In the genomic region with DNA sequence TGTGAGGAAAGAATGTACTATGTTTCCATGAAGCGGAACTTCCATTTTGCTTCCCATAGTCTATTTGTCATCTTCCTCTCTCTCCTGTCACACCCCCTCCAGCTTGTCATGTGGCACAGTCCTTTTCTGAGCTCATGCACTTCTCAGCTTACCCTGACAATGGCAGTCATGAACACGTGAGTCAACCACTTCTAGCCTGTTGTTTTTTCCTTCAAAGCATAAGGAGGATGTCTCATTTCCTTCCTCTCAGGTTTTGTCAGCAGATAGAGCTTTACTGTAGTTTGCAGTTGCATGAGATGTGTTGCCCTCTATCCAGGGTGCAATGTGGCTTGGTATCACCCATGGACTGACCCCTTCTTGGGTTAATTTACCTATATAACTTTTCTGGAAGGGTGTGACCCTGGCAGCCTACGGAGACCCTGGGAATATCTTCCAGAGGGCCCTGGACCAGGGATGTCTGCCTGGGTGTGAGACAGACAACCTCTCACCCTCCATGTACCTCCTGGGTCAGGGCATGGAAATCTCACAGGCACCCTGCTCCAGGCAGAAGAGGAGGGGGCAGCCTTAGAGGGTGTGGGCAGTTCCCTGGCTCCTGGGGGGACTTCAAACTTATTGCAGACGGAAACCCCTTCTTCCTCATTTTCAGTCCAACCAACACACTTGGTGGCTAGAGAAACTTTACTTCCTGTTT, we compare ENCODE assay signal across 8 cellular contexts. TPM values are rescaled to one million over a fixed set of nuclear protein-coding genes. Genes with fewer than 3 reads are reported as not detected.
DNase-seq lines count a peak whose midpoint lies in the region; ATAC-seq, FAIRE-seq and TF ChIP-seq lines count a peak whose summit lies in the region.

No MANE protein-coding gene starts in this region.

- no peak overlapping the region for H3K4me3 ChIP-seq in cardiac muscle cell

- peak; percentile 34 for ATAC-seq in HG02852 (IDR thresholded peaks at IDR 0.05; ENCODE audit: unreplicated experiment)
- ATAC-seq in HG03025 (IDR thresholded peaks at IDR 0.05; ENCODE audit: low FRiP score, unreplicated experiment) = no peak

- H3K36me3 ChIP-seq in cardiac muscle cell = no peaks in the 10 kb centered on the region

- in situ Hi-C loops in G401 (cut with HindIII; ENCODE audit: low sequenced_read_pairs) = no loop called here

- DNase-seq in GDM1 (lab: John Stamatoyannopoulos, UW) = peak; percentile 87
- peak; percentile 76 for DNase-seq in RCC 7860 (ENCODE audit: low spot score)
- DNase-seq in activated T-helper 9 cell treated with anti-CD3 and anti-CD28 coated beads, Interleukin-2, amount 50 U/mL, for 16 hours (ENCODE audit: low read depth) = peak; percentile 57
- peak; percentile 29 to 63 for DNase-seq in cardiac muscle cell (ENCODE audit: low read depth in 1 of 2, low spot score in 1 of 2)
- peak; percentile 49 for DNase-seq in stimulated activated CD4-positive, alpha-beta T cell treated with anti-CD3 and anti-CD28 coated beads, Interleukin-12 subunit alpha, Interleukin-12 subunit beta, amount 100 ng/mL, for 4 hours
- no peak for DNase-seq in G401 (ENCODE audit: low spot score)

- peaks cover 2% of the 10 kb centered on the region for H3K4me1 ChIP-seq in cardiac muscle cell (ENCODE audit: low read depth)

- no peak for TF ChIP-seq CTCF in cardiac muscle cell (IDR thresholded peaks at IDR 0.05; ENCODE audit: low read depth, low read length)

- H3K27ac ChIP-seq in cardiac muscle cell = no peak overlapping the region

- no peaks in the 10 kb centered on the region for H3K27me3 ChIP-seq in cardiac muscle cell

- FAIRE-seq in RCC 7860 (lab: Jason Lieb, UNC) = no peak

- H3K9me3 ChIP-seq in cardiac muscle cell (ENCODE audit: low read depth) = no peaks in the 10 kb centered on the region

RNA-seq across cellular contexts. Expression of a gene that starts 4.0 kb away (rescaled TPM):
- total RNA-seq in cardiac muscle cell = 13.2 and 16.7 TPM in 2 replicates
- 8.6 and 8.7 TPM in 2 replicates for polyA plus RNA-seq in cardiac muscle cell
- 14.0 and 19.6 TPM in 2 replicates for total RNA-seq in G401 (2014; rRNA removed; shearing (Covaris generic))
